ENCODE assay signal across 9 cellular contexts in genomic region chr1:48493970-48494769, GRCh38. TPM values are rescaled to one million over a fixed set of nuclear protein-coding genes. Genes with fewer than 3 reads are reported as not detected.
DNase-seq lines count a peak whose midpoint lies in the region; ATAC-seq lines count a peak whose summit lies in the region.
"Had no signal": no experiment of that assay in that cellular context is flagged by ENCODE, and none has a peak within 500 bp of the region (broad histone marks: within the 10 kb centered on the region; RNA-seq: fewer than 3 reads in every experiment).

No MANE protein-coding gene starts in this region.

- H3K4me1 ChIP-seq in muscle layer of duodenum (ENCODE audit: control insufficient read depth in 1 of 2, insufficient read depth in 2 of 2, low read length in 2 of 2) = peaks cover 0 to 5% of the 10 kb centered on the region in 2 donors
- peaks cover 0 to 2% of the 10 kb centered on the region in 2 donors for H3K4me1 ChIP-seq in aorta (ENCODE audit: control insufficient read depth in 1 of 2, insufficient read depth in 2 of 2, low read length in 2 of 2)

- 41 to 42% methylated on average over 5 of the region's 5 CpGs for WGBS in aorta, 2 donors

- H3K4me3 ChIP-seq in muscle layer of duodenum (ENCODE audit: low read depth in 1 of 2, low read length in 2 of 2) (no peak overlapping the region), aorta (ENCODE audit: low read length in 2 of 2) (no peak overlapping the region)

- no peaks in the 10 kb centered on the region for H3K36me3 ChIP-seq in muscle layer of duodenum (ENCODE audit: control insufficient read depth in 1 of 2, insufficient read depth in 2 of 2, low read length in 2 of 2)
- H3K36me3 ChIP-seq in aorta (ENCODE audit: control insufficient read depth in 1 of 2, insufficient read depth in 2 of 2, low read length in 1 of 2) = no peaks in the 10 kb centered on the region

- intact Hi-C loops in aorta (cut with DNase I) = loop anchor here in 1 of 2 donors (10.0 kb wide), 1 partner anchor 139 kb away; no protein-coding TSS in a partner anchor

- peak; percentile 21 for ATAC-seq in aorta (ENCODE audit: low FRiP score)

- H3K9me3 ChIP-seq in muscle layer of duodenum (ENCODE audit: control insufficient read depth in 1 of 2, low read length in 2 of 2) = no peaks in the 10 kb centered on the region
- H3K9me3 ChIP-seq in aorta (ENCODE audit: control insufficient read depth, low read length) = no peaks in the 10 kb centered on the region

- DNase-seq in NCI-H345 (lab: John Stamatoyannopoulos, UW) (peak; percentile 43), NCI-H345 treated with DMSO at 0.1 percent for 48 hours (lab: John Stamatoyannopoulos, UW; ENCODE audit: unreplicated experiment) (no peak), epidermal melanocyte (ENCODE audit: insufficient read length, low spot score) (peak; percentile 75), aorta (no peak), activated T-cell treated with anti-CD3 and anti-CD28 coated beads for 4 hours (no peak)
- no peak for DNase-seq in effector CD8-positive, alpha-beta T cell (lab: John Stamatoyannopoulos, UW)
- DNase-seq in stimulated activated CD8-positive, alpha-beta memory T cell treated with anti-CD3 and anti-CD28 coated beads, Interleukin-4, amount 100 ng/mL, for 48 hours = no peak
- DNase-seq: cerebellar nuclear complex had no signal

- H3K27me3 ChIP-seq in muscle layer of duodenum (ENCODE audit: low read depth, low read length) (no peaks in the 10 kb centered on the region), aorta (ENCODE audit: control insufficient read depth in 1 of 2, insufficient read depth in 2 of 2, low read length in 1 of 2) (no peaks in the 10 kb centered on the region)

- H3K27ac ChIP-seq in muscle layer of duodenum (ENCODE audit: low read length) (peak overlapping the region; percentile 50), aorta (ENCODE audit: low read depth in 1 of 2, low read length in 2 of 2) (no peak overlapping the region)

RNA-seq across cellular contexts. Expression of gene SPATA6, which starts 22.2 kb away (rescaled TPM):
- 10 to 100 TPM; 21.1 to 33.2 TPM for total RNA-seq in aorta
- polyA plus RNA-seq in aorta = 1 to 10 TPM; 3.4 to 8.6 TPM

Comparison
In these comparisons a context has a peak if more than half of its experiments do, and no peak if none do; other contexts are left out.
1. DNase-seq: peak in NCI-H345 (single experiment) and epidermal melanocyte (single experiment); none in NCI-H345 treated with DMSO at 0.1 percent for 48 hours (single experiment), aorta (0 of 2), effector CD8-positive, alpha-beta T cell (single experiment), activated T-cell treated with anti-CD3 and anti-CD28 coated beads for 4 hours (single experiment) and stimulated activated CD8-positive, alpha-beta memory T cell treated with anti-CD3 and anti-CD28 coated beads, Interleukin-4, amount 100 ng/mL, for 48 hours (single experiment).